1 cellular context compared by ENCODE assay signal in the genomic region with DNA sequence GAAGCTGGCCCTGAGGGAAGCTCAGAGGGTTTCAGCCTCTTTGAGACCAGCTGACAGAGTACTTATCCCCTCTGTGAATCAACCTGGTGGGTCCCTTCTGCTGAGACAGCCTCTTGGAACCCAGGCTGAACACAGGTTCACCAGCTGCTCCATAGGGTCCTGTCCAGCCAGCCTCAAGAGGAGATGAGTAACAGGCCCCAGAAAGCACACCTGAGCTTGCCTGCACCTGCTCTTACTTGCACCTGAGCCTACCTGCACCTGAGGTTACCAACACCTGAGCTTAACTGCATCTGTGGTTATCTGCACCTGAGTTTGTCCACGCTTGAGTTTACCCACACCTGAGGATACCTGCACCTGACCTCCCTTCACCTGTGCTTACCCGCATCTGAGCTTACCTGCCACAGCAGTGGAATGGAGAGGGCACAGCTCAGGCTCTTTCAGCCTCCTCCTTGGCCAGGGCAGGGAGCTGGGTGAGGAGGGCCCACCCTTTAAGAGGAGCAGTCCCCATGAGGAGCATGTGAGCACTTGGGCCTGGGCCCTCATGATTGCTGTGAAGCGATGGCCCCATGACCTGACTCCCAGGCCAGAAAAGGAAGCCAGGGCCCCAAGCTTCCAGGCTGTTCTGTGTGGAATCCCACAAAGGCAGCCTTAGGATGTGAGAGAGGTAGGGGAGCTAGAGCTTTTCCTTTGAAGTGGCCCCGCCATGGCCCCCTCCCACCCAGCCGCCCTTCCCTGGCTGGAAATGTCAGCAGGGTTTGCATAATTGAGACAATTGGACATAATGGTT.
TF ChIP-seq lines count a peak whose summit lies in the region.

A gene (minus strand): TSS at position 464 of the 787 bp plus-strand sequence. CDS start 20,370 bp downstream, outside the sequence.

TF ChIP-seq in GM23338, 12 proteins besides CTCF, POLR2A, EP300 and RAD21:
- no peak for TF ChIP-seq EZH2 (IDR thresholded peaks at IDR 0.05; ENCODE audit: low read depth, unreplicated experiment)
- TF ChIP-seq NANOG (IDR thresholded peaks at IDR 0.05; ENCODE audit: borderline replicate concordance), result no peak
- TF ChIP-seq, protein P1, sequence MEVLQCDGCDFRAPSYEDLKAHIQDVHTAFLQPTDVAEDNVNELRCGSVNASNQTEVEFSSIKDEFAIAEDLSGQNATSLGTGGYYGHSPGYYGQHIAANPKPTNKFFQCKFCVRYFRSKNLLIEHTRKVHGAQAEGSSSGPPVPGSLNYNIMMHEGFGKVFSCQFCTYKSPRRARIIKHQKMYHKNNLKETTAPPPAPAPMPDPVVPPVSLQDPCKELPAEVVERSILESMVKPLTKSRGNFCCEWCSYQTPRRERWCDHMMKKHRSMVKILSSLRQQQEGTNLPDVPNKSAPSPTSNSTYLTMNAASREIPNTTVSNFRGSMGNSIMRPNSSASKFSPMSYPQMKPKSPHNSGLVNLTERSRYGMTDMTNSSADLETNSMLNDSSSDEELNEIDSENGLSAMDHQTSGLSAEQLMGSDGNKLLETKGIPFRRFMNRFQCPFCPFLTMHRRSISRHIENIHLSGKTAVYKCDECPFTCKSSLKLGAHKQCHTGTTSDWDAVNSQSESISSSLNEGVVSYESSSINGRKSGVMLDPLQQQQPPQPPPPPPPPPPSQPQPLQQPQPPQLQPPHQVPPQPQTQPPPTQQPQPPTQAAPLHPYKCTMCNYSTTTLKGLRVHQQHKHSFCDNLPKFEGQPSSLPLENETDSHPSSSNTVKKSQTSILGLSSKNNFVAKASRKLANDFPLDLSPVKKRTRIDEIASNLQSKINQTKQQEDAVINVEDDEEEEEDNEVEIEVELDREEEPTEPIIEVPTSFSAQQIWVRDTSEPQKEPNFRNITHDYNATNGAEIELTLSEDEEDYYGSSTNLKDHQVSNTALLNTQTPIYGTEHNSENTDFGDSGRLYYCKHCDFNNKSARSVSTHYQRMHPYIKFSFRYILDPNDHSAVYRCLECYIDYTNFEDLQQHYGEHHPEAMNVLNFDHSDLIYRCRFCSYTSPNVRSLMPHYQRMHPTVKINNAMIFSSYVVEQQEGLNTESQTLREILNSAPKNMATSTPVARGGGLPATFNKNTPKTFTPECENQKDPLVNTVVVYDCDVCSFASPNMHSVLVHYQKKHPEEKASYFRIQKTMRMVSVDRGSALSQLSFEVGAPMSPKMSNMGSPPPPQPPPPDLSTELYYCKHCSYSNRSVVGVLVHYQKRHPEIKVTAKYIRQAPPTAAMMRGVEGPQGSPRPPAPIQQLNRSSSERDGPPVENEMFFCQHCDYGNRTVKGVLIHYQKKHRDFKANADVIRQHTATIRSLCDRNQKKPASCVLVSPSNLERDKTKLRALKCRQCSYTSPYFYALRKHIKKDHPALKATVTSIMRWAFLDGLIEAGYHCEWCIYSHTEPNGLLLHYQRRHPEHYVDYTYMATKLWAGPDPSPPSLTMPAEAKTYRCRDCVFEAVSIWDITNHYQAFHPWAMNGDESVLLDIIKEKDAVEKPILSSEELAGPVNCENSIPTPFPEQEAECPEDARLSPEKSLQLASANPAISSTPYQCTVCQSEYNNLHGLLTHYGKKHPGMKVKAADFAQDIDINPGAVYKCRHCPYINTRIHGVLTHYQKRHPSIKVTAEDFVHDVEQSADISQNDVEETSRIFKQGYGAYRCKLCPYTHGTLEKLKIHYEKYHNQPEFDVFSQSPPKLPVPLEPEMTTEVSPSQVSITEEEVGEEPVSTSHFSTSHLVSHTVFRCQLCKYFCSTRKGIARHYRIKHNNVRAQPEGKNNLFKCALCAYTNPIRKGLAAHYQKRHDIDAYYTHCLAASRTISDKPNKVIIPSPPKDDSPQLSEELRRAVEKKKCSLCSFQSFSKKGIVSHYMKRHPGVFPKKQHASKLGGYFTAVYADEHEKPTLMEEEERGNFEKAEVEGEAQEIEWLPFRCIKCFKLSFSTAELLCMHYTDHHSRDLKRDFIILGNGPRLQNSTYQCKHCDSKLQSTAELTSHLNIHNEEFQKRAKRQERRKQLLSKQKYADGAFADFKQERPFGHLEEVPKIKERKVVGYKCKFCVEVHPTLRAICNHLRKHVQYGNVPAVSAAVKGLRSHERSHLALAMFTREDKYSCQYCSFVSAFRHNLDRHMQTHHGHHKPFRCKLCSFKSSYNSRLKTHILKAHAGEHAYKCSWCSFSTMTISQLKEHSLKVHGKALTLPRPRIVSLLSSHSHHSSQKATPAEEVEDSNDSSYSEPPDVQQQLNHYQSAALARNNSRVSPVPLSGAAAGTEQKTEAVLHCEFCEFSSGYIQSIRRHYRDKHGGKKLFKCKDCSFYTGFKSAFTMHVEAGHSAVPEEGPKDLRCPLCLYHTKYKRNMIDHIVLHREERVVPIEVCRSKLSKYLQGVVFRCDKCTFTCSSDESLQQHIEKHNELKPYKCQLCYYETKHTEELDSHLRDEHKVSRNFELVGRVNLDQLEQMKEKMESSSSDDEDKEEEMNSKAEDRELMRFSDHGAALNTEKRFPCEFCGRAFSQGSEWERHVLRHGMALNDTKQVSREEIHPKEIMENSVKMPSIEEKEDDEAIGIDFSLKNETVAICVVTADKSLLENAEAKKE (CRISPR knock-in tag; IDR thresholded peaks at IDR 0.05), result no peak
- TF ChIP-seq, protein P2, sequence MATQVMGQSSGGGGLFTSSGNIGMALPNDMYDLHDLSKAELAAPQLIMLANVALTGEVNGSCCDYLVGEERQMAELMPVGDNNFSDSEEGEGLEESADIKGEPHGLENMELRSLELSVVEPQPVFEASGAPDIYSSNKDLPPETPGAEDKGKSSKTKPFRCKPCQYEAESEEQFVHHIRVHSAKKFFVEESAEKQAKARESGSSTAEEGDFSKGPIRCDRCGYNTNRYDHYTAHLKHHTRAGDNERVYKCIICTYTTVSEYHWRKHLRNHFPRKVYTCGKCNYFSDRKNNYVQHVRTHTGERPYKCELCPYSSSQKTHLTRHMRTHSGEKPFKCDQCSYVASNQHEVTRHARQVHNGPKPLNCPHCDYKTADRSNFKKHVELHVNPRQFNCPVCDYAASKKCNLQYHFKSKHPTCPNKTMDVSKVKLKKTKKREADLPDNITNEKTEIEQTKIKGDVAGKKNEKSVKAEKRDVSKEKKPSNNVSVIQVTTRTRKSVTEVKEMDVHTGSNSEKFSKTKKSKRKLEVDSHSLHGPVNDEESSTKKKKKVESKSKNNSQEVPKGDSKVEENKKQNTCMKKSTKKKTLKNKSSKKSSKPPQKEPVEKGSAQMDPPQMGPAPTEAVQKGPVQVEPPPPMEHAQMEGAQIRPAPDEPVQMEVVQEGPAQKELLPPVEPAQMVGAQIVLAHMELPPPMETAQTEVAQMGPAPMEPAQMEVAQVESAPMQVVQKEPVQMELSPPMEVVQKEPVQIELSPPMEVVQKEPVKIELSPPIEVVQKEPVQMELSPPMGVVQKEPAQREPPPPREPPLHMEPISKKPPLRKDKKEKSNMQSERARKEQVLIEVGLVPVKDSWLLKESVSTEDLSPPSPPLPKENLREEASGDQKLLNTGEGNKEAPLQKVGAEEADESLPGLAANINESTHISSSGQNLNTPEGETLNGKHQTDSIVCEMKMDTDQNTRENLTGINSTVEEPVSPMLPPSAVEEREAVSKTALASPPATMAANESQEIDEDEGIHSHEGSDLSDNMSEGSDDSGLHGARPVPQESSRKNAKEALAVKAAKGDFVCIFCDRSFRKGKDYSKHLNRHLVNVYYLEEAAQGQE (IDR thresholded peaks at IDR 0.05; ENCODE audit: unreplicated experiment), result no peak
- TF ChIP-seq, protein P3, sequence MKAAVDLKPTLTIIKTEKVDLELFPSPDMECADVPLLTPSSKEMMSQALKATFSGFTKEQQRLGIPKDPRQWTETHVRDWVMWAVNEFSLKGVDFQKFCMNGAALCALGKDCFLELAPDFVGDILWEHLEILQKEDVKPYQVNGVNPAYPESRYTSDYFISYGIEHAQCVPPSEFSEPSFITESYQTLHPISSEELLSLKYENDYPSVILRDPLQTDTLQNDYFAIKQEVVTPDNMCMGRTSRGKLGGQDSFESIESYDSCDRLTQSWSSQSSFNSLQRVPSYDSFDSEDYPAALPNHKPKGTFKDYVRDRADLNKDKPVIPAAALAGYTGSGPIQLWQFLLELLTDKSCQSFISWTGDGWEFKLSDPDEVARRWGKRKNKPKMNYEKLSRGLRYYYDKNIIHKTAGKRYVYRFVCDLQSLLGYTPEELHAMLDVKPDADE (IDR thresholded peaks at IDR 0.05), result no peak
- no peak for TF ChIP-seq JUNB (IDR thresholded peaks at IDR 0.05; ENCODE audit: unreplicated experiment)
